Comparison of ENCODE assay signal across 6 cellular contexts in genomic region chr3:119747355-119747754, GRCh38. TPM values are rescaled to one million over a fixed set of nuclear protein-coding genes. Genes with fewer than 3 reads are reported as not detected.
"Had no signal": no experiment of that assay in that cellular context is flagged by ENCODE, and none has a peak within 500 bp of the region (broad histone marks: within the 10 kb centered on the region; RNA-seq: fewer than 3 reads in every experiment).

No MANE protein-coding gene starts in this region.

- DNase-seq: H9, HCEC 1CT, IMR-90 had no signal

- ATAC-seq: GM23338, K562 had no signal

- H3K4me3 ChIP-seq: GM23338, K562 had no signal

RNA-seq across cellular contexts. Expression of gene NR1I2, which starts 34.5 kb away (rescaled TPM):
- total RNA-seq: H9, IMR-90, K562 had no signal
- polyA plus RNA-seq: IMR-90, K562 had no signal

RNA-seq across cellular contexts. Expression of gene CFAP91, which starts 44.5 kb away (rescaled TPM):
- total RNA-seq: HT-29, IMR-90, K562 had no signal
- polyA plus RNA-seq: IMR-90, K562 had no signal
